Comparison of ENCODE assay signal across 2 cellular contexts in genomic region chr19:5914358-5914774, GRCh38.
TF ChIP-seq lines count a peak whose summit lies in the region.

No MANE protein-coding gene starts in this region.

TF ChIP-seq in A549, 52 proteins besides CTCF, POLR2A, EP300 and RAD21:
- TF ChIP-seq REST (IDR thresholded peaks at IDR 0.05) (no peak), GATA3 (IDR thresholded peaks at IDR 0.05; ENCODE audit: borderline replicate concordance) (no peak), HMGXB4 (CRISPR knock-in tag; IDR thresholded peaks at IDR 0.05; ENCODE audit: borderline replicate concordance) (no peak), ESRRA (IDR thresholded peaks at IDR 0.05; ENCODE audit: borderline replicate concordance, low read length) (no peak), KDM5A (IDR thresholded peaks at IDR 0.05) (no peak), NR3C1 (IDR thresholded peaks at IDR 0.05) (no peak), MAFK (IDR thresholded peaks at IDR 0.05; ENCODE audit: partially characterized antibody) (no peak)

TF ChIP-seq in SK-N-SH treated with all-trans-retinoic acid at 6 μM for 48 hours, 23 proteins besides CTCF, POLR2A, EP300 and RAD21 (continued from another document):
- no peak for TF ChIP-seq BACH2 (CRISPR knock-in tag; IDR thresholded peaks at IDR 0.05; ENCODE audit: borderline replicate concordance)
- TF ChIP-seq ZNF8 (CRISPR knock-in tag; IDR thresholded peaks at IDR 0.05): no peak
- no peak for TF ChIP-seq ZC3H10 (CRISPR knock-in tag; IDR thresholded peaks at IDR 0.05)
- no peak for TF ChIP-seq CREB5 (CRISPR knock-in tag; IDR thresholded peaks at IDR 0.05; ENCODE audit: low read depth)
- no peak for TF ChIP-seq ZFP30 (CRISPR knock-in tag; IDR thresholded peaks at IDR 0.05)
- no peak for TF ChIP-seq PPARA (CRISPR knock-in tag; IDR thresholded peaks at IDR 0.05; ENCODE audit: borderline replicate concordance)
- no peak for TF ChIP-seq TSHZ2 (CRISPR knock-in tag; IDR thresholded peaks at IDR 0.05)
- no peak for TF ChIP-seq ZNF70 (CRISPR knock-in tag; IDR thresholded peaks at IDR 0.05)
- no peak for TF ChIP-seq TOX (CRISPR knock-in tag; IDR thresholded peaks at IDR 0.05; ENCODE audit: borderline replicate concordance)
- TF ChIP-seq ARNTL (CRISPR knock-in tag; IDR thresholded peaks at IDR 0.05; ENCODE audit: borderline replicate concordance, low read depth): no peak
- TF ChIP-seq TCF4 (CRISPR knock-in tag; IDR thresholded peaks at IDR 0.05; ENCODE audit: borderline replicate concordance): no peak
- no peak for TF ChIP-seq CSDC2 (CRISPR knock-in tag; IDR thresholded peaks at IDR 0.05)
